In the genomic region with DNA sequence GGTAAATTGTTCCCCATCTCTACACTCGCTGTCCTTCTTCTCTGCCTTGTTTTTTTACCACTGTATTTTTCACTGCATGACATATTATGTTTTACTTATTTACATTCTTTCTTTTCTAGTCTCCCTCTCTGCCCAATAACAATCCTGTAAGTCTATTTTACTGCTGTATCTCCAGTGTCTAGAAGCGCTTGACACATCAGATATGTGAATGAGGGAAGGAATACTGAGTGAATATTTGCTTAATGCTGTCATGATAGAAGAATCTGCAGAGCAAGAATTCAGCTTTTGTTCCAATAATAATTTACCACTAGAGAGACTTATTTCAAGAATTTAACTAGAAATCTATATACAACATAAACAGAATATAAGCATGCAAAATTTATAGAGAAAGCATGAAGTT, we compare ENCODE assay signal across 17 cellular contexts.
DNase-seq lines count a peak whose midpoint lies in the region; ATAC-seq, FAIRE-seq and TF ChIP-seq lines count a peak whose summit lies in the region.
"Had no signal": no experiment of that assay in that cellular context is flagged by ENCODE, and none has a peak within 500 bp of the region (broad histone marks: within the 10 kb centered on the region; RNA-seq: fewer than 3 reads in every experiment).

No MANE protein-coding gene starts in this region.

- no peak overlapping the region for H3K27ac ChIP-seq in heart left ventricle
- H3K27ac ChIP-seq: BLaER1 treated with 17β-estradiol and CSF1 and Interleukin-3, amounts not matched to agents 10 nM and 100 nM had no signal

- DNase-seq in NCI-H226 (peak; percentile 68), astrocyte of the hippocampus (ENCODE audit: low read depth, low spot score) (peak; percentile 39), osteocyte (ENCODE audit: extremely low spot score, unreplicated experiment) (no peak), OCI-M2 (lab: John Stamatoyannopoulos, UW; ENCODE audit: unreplicated experiment) (no peak), heart left ventricle (no peak), foreskin melanocyte (no peak)
- DNase-seq: 8988T; ACHN; CD4-positive, CD25-positive, alpha-beta regulatory T cell; DMS53; GF-D8 had no signal

- peak overlapping the region; percentile 31 for H3K27ac Mint-ChIP-seq in osteocyte (ENCODE audit: unreplicated experiment)
- H3K27ac Mint-ChIP-seq: CD4-positive, CD25-positive, alpha-beta regulatory T cell had no signal

- no peaks in the 10 kb centered on the region for H3K36me3 Mint-ChIP-seq in osteocyte (ENCODE audit: unreplicated experiment)
- H3K36me3 Mint-ChIP-seq: CD4-positive, CD25-positive, alpha-beta regulatory T cell had no signal

- H3K9me3 Mint-ChIP-seq in osteocyte (ENCODE audit: unreplicated experiment): no peaks in the 10 kb centered on the region

- no peak overlapping the region for H3K4me3 ChIP-seq in heart left ventricle
- H3K4me3 ChIP-seq: BLaER1 treated with 17β-estradiol and CSF1 and Interleukin-3, amounts not matched to agents 10 nM and 100 nM; HAP-1 had no signal

- TF ChIP-seq CTCF in osteocyte (IDR thresholded peaks at IDR 0.05): no peak
- TF ChIP-seq CTCF in heart left ventricle (IDR thresholded peaks at IDR 0.05): no peak

- ATAC-seq in heart left ventricle: no peak
- ATAC-seq: HepG2 had no signal

- peaks cover 0 to 5% (median 0%) of the 10 kb centered on the region in 12 donors for H3K9me3 ChIP-seq in heart left ventricle
- H3K9me3 ChIP-seq: BLaER1 treated with 17β-estradiol and CSF1 and Interleukin-3, amounts not matched to agents 10 nM and 100 nM; HAP-1 had no signal

- H3K4me3 Mint-ChIP-seq in osteocyte (ENCODE audit: unreplicated experiment): no peak overlapping the region
- H3K4me3 Mint-ChIP-seq: CD4-positive, CD25-positive, alpha-beta regulatory T cell had no signal

- no peak for TF ChIP-seq POLR2A in heart left ventricle (IDR thresholded peaks at IDR 0.05)

- no peaks in the 10 kb centered on the region for H3K27me3 ChIP-seq in heart left ventricle
- H3K27me3 ChIP-seq: BLaER1 treated with 17β-estradiol and CSF1 and Interleukin-3, amounts not matched to agents 10 nM and 100 nM had no signal

- H3K27me3 Mint-ChIP-seq in osteocyte (ENCODE audit: unreplicated experiment): no peaks in the 10 kb centered on the region
- H3K27me3 Mint-ChIP-seq: CD4-positive, CD25-positive, alpha-beta regulatory T cell had no signal

- intact Hi-C loops in heart left ventricle (cut with DNase I): no loop called here

- peaks cover 13% of the 10 kb centered on the region for H3K4me1 Mint-ChIP-seq in osteocyte (ENCODE audit: unreplicated experiment)
- H3K4me1 Mint-ChIP-seq: CD4-positive, CD25-positive, alpha-beta regulatory T cell had no signal

- WGBS in heart left ventricle, 4 donors: 54 to 57% (median 55%) methylated on average over 2 of the region's 2 CpGs

- no peaks in the 10 kb centered on the region for H3K36me3 ChIP-seq in heart left ventricle
- H3K36me3 ChIP-seq: BLaER1 treated with 17β-estradiol and CSF1 and Interleukin-3, amounts not matched to agents 10 nM and 100 nM; HAP-1 had no signal

- H3K4me1 ChIP-seq in heart left ventricle: no peaks in the 10 kb centered on the region
- H3K4me1 ChIP-seq: BLaER1 treated with 17β-estradiol and CSF1 and Interleukin-3, amounts not matched to agents 10 nM and 100 nM; HAP-1 had no signal

- peak; percentile 62 for FAIRE-seq in islet of Langerhans (lab: Jason Lieb, UNC)
- FAIRE-seq: GM19239, HepG2, HTR-8/SVneo had no signal

Comparison
In these comparisons a context has a peak if more than half of its experiments do, and no peak if none do; other contexts are left out.
1. DNase-seq: peak in NCI-H226 (single experiment) and astrocyte of the hippocampus (single experiment); none in osteocyte (single experiment), OCI-M2 (single experiment), heart left ventricle (0 of 5) and foreskin melanocyte (single experiment).